Comparison of ENCODE assay signal across 8 cellular contexts in the genomic region with DNA sequence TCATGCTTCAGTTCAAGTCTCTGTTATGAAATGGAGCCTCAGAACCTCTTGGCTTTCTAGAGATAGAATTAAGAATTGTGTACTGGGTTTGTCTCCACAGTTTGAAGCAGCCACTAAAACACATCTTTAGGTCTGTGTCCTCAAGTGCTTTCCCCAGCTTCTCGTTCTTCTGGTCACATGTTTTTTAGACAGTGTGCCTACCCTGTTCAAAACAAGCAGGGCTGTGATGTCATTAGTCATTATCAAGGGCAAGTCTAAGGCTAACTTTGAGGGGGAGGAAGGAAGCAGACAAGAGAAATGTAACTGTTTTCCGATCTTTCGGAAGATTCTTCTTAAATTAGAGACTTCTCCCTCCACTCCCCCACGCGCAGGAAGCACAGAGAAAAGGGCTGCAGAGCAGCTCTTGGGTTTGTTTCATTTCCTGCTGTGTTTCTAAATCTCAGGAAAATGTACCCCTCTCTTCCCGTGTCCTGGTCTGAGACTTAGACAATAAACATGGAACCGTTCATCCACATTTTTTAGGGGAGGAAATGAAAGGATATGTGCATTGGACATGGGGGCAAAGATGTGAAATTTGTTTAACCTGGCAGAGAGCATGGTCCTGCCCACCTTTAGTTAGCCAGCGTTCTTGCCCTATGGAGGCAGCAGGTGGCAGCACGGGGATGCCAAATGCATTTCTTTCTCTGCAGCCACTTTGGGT. TPM values are rescaled to one million over a fixed set of nuclear protein-coding genes. Genes with fewer than 3 reads are reported as not detected.
DNase-seq lines count a peak whose midpoint lies in the region; ATAC-seq, FAIRE-seq and TF ChIP-seq lines count a peak whose summit lies in the region.

No MANE protein-coding gene starts in this region.

- H3K27ac Mint-ChIP-seq in astrocyte (ENCODE audit: unreplicated experiment), result peak overlapping the region; percentile 38

- H3K9ac ChIP-seq in SU-DHL-6 (ENCODE audit: low read length), result peak overlapping the region; percentile 25; the same call in 1 of the 2 replicates
- H3K9ac ChIP-seq in astrocyte (ENCODE audit: low read length), result peak overlapping the region; percentile 28
- no peak overlapping the region for H3K9ac ChIP-seq in keratinocyte (ENCODE audit: control insufficient read depth, extremely low read depth, insufficient read depth, low read length)

- H3K4me2 ChIP-seq in SU-DHL-6 (ENCODE audit: low read depth, low read length, poor library complexity, severe bottlenecking), result peak overlapping the region; percentile 49
- H3K4me2 ChIP-seq in astrocyte (ENCODE audit: low read length), result peak overlapping the region; percentile 67
- H3K4me2 ChIP-seq in keratinocyte (ENCODE audit: control insufficient read depth, extremely low read depth, insufficient read depth, low read depth, low read length), result peak overlapping the region; percentile 17

- H3K27me3 ChIP-seq in SU-DHL-6 (ENCODE audit: low read length) (no peaks in the 10 kb centered on the region), astrocyte (ENCODE audit: insufficient read depth, low read length) (no peaks in the 10 kb centered on the region), keratinocyte (ENCODE audit: control insufficient read depth, extremely low read depth, insufficient read depth, low read length) (no peaks in the 10 kb centered on the region)

- H3K9me2 ChIP-seq in SU-DHL-6 (replicated peaks; ENCODE audit: insufficient read depth, low read length), result no peaks in the 10 kb centered on the region

- peaks cover 59% of the 10 kb centered on the region for H3K4me1 Mint-ChIP-seq in astrocyte (ENCODE audit: low read depth, unreplicated experiment)

- H4K20me1 ChIP-seq in SU-DHL-6 (ENCODE audit: low read depth, low read length), result no peaks in the 10 kb centered on the region
- peaks cover 5% of the 10 kb centered on the region for H4K20me1 ChIP-seq in astrocyte (ENCODE audit: insufficient read depth, low read length)
- H4K20me1 ChIP-seq in keratinocyte (ENCODE audit: control insufficient read depth, extremely low read depth, insufficient read depth, low read length), result no peaks in the 10 kb centered on the region

- TF ChIP-seq CTCF in SU-DHL-6 (IDR thresholded peaks at IDR 0.05; ENCODE audit: insufficient read depth, low read length, poor library complexity, severe bottlenecking) (peak; percentile 93), astrocyte (IDR thresholded peaks at IDR 0.05; ENCODE audit: insufficient read depth, low read depth, low read length) (peak; percentile 62), keratinocyte (optimal IDR thresholded peaks at IDR 0.05 in 1 of 3, IDR thresholded peaks at IDR 0.05 in 1 of 3, conservative IDR thresholded peaks at IDR 0.05 in 1 of 3; ENCODE audit: extremely low read depth in 1 of 3, insufficient read depth in 2 of 3, low read length in 3 of 3) (peak; percentile 76 to 96 (median 87))

- dilution Hi-C loops in keratinocyte (cut with MboI; ENCODE audit: extremely low pct_ligation_motif_present, low sequenced_read_pairs), result no loop called here

- H3K9me3 ChIP-seq in SU-DHL-6 (ENCODE audit: insufficient read depth, low read length) (no peaks in the 10 kb centered on the region), astrocyte (ENCODE audit: insufficient read depth, low read depth, low read length) (no peaks in the 10 kb centered on the region), keratinocyte (ENCODE audit: control insufficient read depth, low read depth, low read length) (no peaks in the 10 kb centered on the region)

- FAIRE-seq in astrocyte (lab: Jason Lieb, UNC), result no peak
- FAIRE-seq in keratinocyte (lab: Jason Lieb, UNC), result no peak

- DNase-seq in DMS79 (lab: John Stamatoyannopoulos, UW) (peak; percentile 70), HuH-7 (ENCODE audit: low spot score) (peak; percentile 42), astrocyte (ENCODE audit: low read depth) (peak; percentile 47), keratinocyte (ENCODE audit: low read depth, low spot score) (no peak)
- peak; percentile 48 for DNase-seq in stimulated activated CD4-positive, alpha-beta T cell treated with anti-CD3 and anti-CD28 coated beads, Interleukin-4, amount 100 ng/mL, for 1 hour

- peaks cover 10% of the 10 kb centered on the region for H3F3A ChIP-seq in SU-DHL-6 (ENCODE audit: insufficient read depth)

- no peaks in the 10 kb centered on the region for H3K27me3 Mint-ChIP-seq in astrocyte (ENCODE audit: low read depth, unreplicated experiment)

- H3K9me3 Mint-ChIP-seq in astrocyte (ENCODE audit: unreplicated experiment), result no peaks in the 10 kb centered on the region

- H3K9me1 ChIP-seq in keratinocyte (ENCODE audit: control insufficient read depth, extremely low read depth, insufficient read depth, low read length), result no peaks in the 10 kb centered on the region

- H3K4me1 ChIP-seq in astrocyte (ENCODE audit: insufficient read depth, low read length), result peaks cover 52% of the 10 kb centered on the region
- H3K4me1 ChIP-seq in keratinocyte (ENCODE audit: control insufficient read depth, extremely low read depth, insufficient read depth, low read length), result peaks cover 45% of the 10 kb centered on the region

- peak overlapping the region; percentile 77 for H3K4me3 Mint-ChIP-seq in astrocyte (ENCODE audit: unreplicated experiment)

- no peaks in the 10 kb centered on the region for H3K36me3 ChIP-seq in SU-DHL-6 (ENCODE audit: low read length)
- peaks cover 15% of the 10 kb centered on the region for H3K36me3 ChIP-seq in astrocyte (ENCODE audit: insufficient read depth, low read length)
- H3K36me3 ChIP-seq in keratinocyte (ENCODE audit: control insufficient read depth in 2 of 2, extremely low read depth in 1 of 2, insufficient read depth in 2 of 2, low read length in 2 of 2), result peaks cover 8 to 26% of the 10 kb centered on the region in 2 experiments

- H3K79me2 ChIP-seq in SU-DHL-6 (ENCODE audit: insufficient read depth, low read length) (no peaks in the 10 kb centered on the region), astrocyte (ENCODE audit: insufficient read depth, low read length) (peaks cover 28% of the 10 kb centered on the region), keratinocyte (ENCODE audit: control insufficient read depth, insufficient read depth, low read length) (peaks cover 21% of the 10 kb centered on the region)

- peak overlapping the region; percentile 37 for H2AFZ ChIP-seq in SU-DHL-6 (ENCODE audit: low read depth, low read length, severe bottlenecking)
- H2AFZ ChIP-seq in astrocyte (ENCODE audit: low read depth, low read length), result no peak overlapping the region
- H2AFZ ChIP-seq in keratinocyte (ENCODE audit: control insufficient read depth, low read length), result no peak overlapping the region

- H3K36me3 Mint-ChIP-seq in astrocyte (ENCODE audit: low read depth, unreplicated experiment), result peaks cover 3% of the 10 kb centered on the region

- ATAC-seq in HG03135 (IDR thresholded peaks at IDR 0.05; ENCODE audit: unreplicated experiment) (no peak), GM21528 (IDR thresholded peaks at IDR 0.05; ENCODE audit: low FRiP score, unreplicated experiment) (no peak)

- peak overlapping the region; percentile 13; the same call in 1 of the 2 replicates for H3K27ac ChIP-seq in SU-DHL-6 (ENCODE audit: low read depth, low read length)
- peak overlapping the region; percentile 4 for H3K27ac ChIP-seq in astrocyte (ENCODE audit: low read depth, low read length)
- peak overlapping the region; percentile 1 for H3K27ac ChIP-seq in keratinocyte (ENCODE audit: control insufficient read depth, insufficient read depth, low read length)

- H3K4me3 ChIP-seq in SU-DHL-6 (ENCODE audit: insufficient read depth, low read length, poor library complexity, severe bottlenecking), result peak overlapping the region; percentile 12
- H3K4me3 ChIP-seq in astrocyte (ENCODE audit: insufficient read depth, low read depth, low read length), result no peak overlapping the region
- H3K4me3 ChIP-seq in keratinocyte (ENCODE audit: control insufficient read depth in 2 of 3, extremely low read depth in 1 of 3, insufficient read depth in 2 of 3, low read depth in 1 of 3, low read length in 3 of 3), result no peak overlapping the region

RNA-seq across cellular contexts. Expression of gene AKIP1, which starts 3.1 kb away (rescaled TPM):
- 48.2 and 51.4 TPM in 2 replicates for total RNA-seq in astrocyte
- polyA plus RNA-seq in keratinocyte, result 33.2 to 46.4 TPM (median 37.0 TPM) in 3 replicates
- 10.5 TPM for polyA plus RNA-seq in keratinocyte (2011; ENCODE audit: low read depth)
- polyA plus RNA-seq in keratinocyte (2011; cell fraction: cytosol; rRNA removed), result 36.4 and 54.6 TPM in 2 replicates
- 29.9 and 32.9 TPM in 2 replicates for polyA plus RNA-seq in keratinocyte (2011; cell fraction: nucleus; rRNA removed)
- polyA plus RNA-seq in keratinocyte (2012; ENCODE audit: low replicate concordance), result 13.4 and 39.3 TPM in 2 replicates
- 8.4 to 13.0 TPM (median 12.0 TPM) in 3 replicates for polyA minus RNA-seq in keratinocyte
- polyA minus RNA-seq in keratinocyte (2011; cell fraction: cytosol; rRNA and poly(A)+ RNA removed), result 34.1 TPM
- polyA minus RNA-seq in keratinocyte (2011; cell fraction: nucleus; rRNA and poly(A)+ RNA removed), result 9.0 and 9.8 TPM in 2 replicates

RNA-seq across cellular contexts. Expression of gene C11orf16, which starts 18.6 kb away (rescaled TPM):
- total RNA-seq in astrocyte, result not detected in 2 replicates
- polyA plus RNA-seq in keratinocyte, result not detected in 3 replicates
- not detected for polyA plus RNA-seq in keratinocyte (2011; ENCODE audit: low read depth)
- polyA plus RNA-seq in keratinocyte (2011; cell fraction: cytosol; rRNA removed), result not detected in 2 replicates
- not detected in 2 replicates for polyA plus RNA-seq in keratinocyte (2011; cell fraction: nucleus; rRNA removed)
- polyA plus RNA-seq in keratinocyte (2012; ENCODE audit: low replicate concordance), result not detected in 2 replicates
- polyA minus RNA-seq in keratinocyte, result not detected in 3 replicates
- polyA minus RNA-seq in keratinocyte (2011; cell fraction: cytosol; rRNA and poly(A)+ RNA removed), result not detected
- not detected in 2 replicates for polyA minus RNA-seq in keratinocyte (2011; cell fraction: nucleus; rRNA and poly(A)+ RNA removed)

RNA-seq across cellular contexts. Expression of gene ASCL3, which starts 28.7 kb away (rescaled TPM):
- not detected in 2 replicates for total RNA-seq in astrocyte
- polyA plus RNA-seq in keratinocyte, result not detected in 3 replicates
- not detected for polyA plus RNA-seq in keratinocyte (2011; ENCODE audit: low read depth)
- not detected in 2 replicates for polyA plus RNA-seq in keratinocyte (2011; cell fraction: cytosol; rRNA removed)
- not detected in 2 replicates for polyA plus RNA-seq in keratinocyte (2011; cell fraction: nucleus; rRNA removed)
- not detected in 2 replicates for polyA plus RNA-seq in keratinocyte (2012; ENCODE audit: low replicate concordance)
- not detected in 3 replicates for polyA minus RNA-seq in keratinocyte
- polyA minus RNA-seq in keratinocyte (2011; cell fraction: cytosol; rRNA and poly(A)+ RNA removed), result not detected
- not detected in 2 replicates for polyA minus RNA-seq in keratinocyte (2011; cell fraction: nucleus; rRNA and poly(A)+ RNA removed)

RNA-seq across cellular contexts. Expression of gene TMEM9B, which starts 50.1 kb away (rescaled TPM):
- total RNA-seq in astrocyte, result 38.2 and 40.3 TPM in 2 replicates
- polyA plus RNA-seq in keratinocyte, result 41.4 to 60.8 TPM (median 47.9 TPM) in 3 replicates
- 14.8 TPM for polyA plus RNA-seq in keratinocyte (2011; ENCODE audit: low read depth)
- polyA plus RNA-seq in keratinocyte (2011; cell fraction: cytosol; rRNA removed), result 34.8 and 61.3 TPM in 2 replicates
- 29.7 and 43.8 TPM in 2 replicates for polyA plus RNA-seq in keratinocyte (2011; cell fraction: nucleus; rRNA removed)
- 49.6 and 59.0 TPM in 2 replicates for polyA plus RNA-seq in keratinocyte (2012; ENCODE audit: low replicate concordance)
- polyA minus RNA-seq in keratinocyte, result 11.4 to 47.0 TPM (median 39.4 TPM) in 3 replicates
- polyA minus RNA-seq in keratinocyte (2011; cell fraction: cytosol; rRNA and poly(A)+ RNA removed), result 27.8 TPM
- polyA minus RNA-seq in keratinocyte (2011; cell fraction: nucleus; rRNA and poly(A)+ RNA removed), result 19.5 and 30.2 TPM in 2 replicates

Comparison
In these comparisons a context has a peak if more than half of its experiments do, and no peak if none do; other contexts are left out.
1. H3K4me2 ChIP-seq: peak in every context shown above with its lines; median percentile 67 in astrocyte; 49 in SU-DHL-6; 17 in keratinocyte.